In genomic region chr11:2951235-2952110, GRCh38 we compare ENCODE assay signal across 11 cellular contexts. TPM values are rescaled to one million over a fixed set of nuclear protein-coding genes. Genes with fewer than 3 reads are reported as not detected.
DNase-seq lines count a peak whose midpoint lies in the region; ATAC-seq and TF ChIP-seq lines count a peak whose summit lies in the region.
"Had no signal": no experiment of that assay in that cellular context is flagged by ENCODE, and none has a peak within 500 bp of the region (broad histone marks: within the 10 kb centered on the region; RNA-seq: fewer than 3 reads in every experiment).

No MANE protein-coding gene starts in this region.

- peaks cover 85% of the 10 kb centered on the region for H3K36me3 Mint-ChIP-seq in T-helper 2 cell treated with Interferon-gamma antibody and Interleukin-4, amounts not matched to agents 5 μg/mL and 100 μg/mL, for 36 hours (ENCODE audit: low read depth)
- peaks cover 96% of the 10 kb centered on the region for H3K36me3 Mint-ChIP-seq in effector memory CD8-positive, alpha-beta T cell (ENCODE audit: insufficient read depth)

- H3K27ac ChIP-seq in SK-N-MC (0 out of 2 replicates have a peak overlapping the region, but pooled peaks have one; percentile 31), prostate gland (peak overlapping the region; percentile 0 to 15)

- no peak for TF ChIP-seq POLR2A in prostate gland (IDR thresholded peaks at IDR 0.05)

- no peak for TF ChIP-seq CTCF in prostate gland (IDR thresholded peaks at IDR 0.05)

- no peak overlapping the region for H3K4me3 ChIP-seq in SK-N-MC
- H3K4me3 ChIP-seq in prostate gland, result no peak overlapping the region

- no peaks in the 10 kb centered on the region for H3K9me3 ChIP-seq in SK-N-MC (ENCODE audit: low read depth, low read length)
- H3K9me3 ChIP-seq in prostate gland, result no peaks in the 10 kb centered on the region

- peak overlapping the region; percentile 44 for H3K4me3 Mint-ChIP-seq in T-helper 2 cell treated with Interferon-gamma antibody and Interleukin-4, amounts not matched to agents 5 μg/mL and 100 μg/mL, for 36 hours
- H3K4me3 Mint-ChIP-seq in effector memory CD8-positive, alpha-beta T cell, result peak overlapping the region in 1 of 2 donors; percentile 25
- H3K4me3 Mint-ChIP-seq: central memory CD8-positive, alpha-beta T cell had no signal

- no peak for ATAC-seq in effector memory CD8-positive, alpha-beta T cell (replicated peaks)
- ATAC-seq in HG02938 (IDR thresholded peaks at IDR 0.05; ENCODE audit: unreplicated experiment), result no peak

- H3K9me3 Mint-ChIP-seq in T-helper 2 cell treated with Interferon-gamma antibody and Interleukin-4, amounts not matched to agents 5 μg/mL and 100 μg/mL, for 36 hours, result no peaks in the 10 kb centered on the region
- no peaks in the 10 kb centered on the region for H3K9me3 Mint-ChIP-seq in effector memory CD8-positive, alpha-beta T cell
- H3K9me3 Mint-ChIP-seq: central memory CD8-positive, alpha-beta T cell had no signal

- H3K4me1 ChIP-seq in prostate gland (replicated peaks), result no peaks in the 10 kb centered on the region

- H3K36me3 ChIP-seq in SK-N-MC (ENCODE audit: insufficient read depth, low read length), result peaks cover 98% of the 10 kb centered on the region
- H3K36me3 ChIP-seq in prostate gland, result peaks cover 0 to 13% of the 10 kb centered on the region in 2 donors

- H3K27ac Mint-ChIP-seq in T-helper 2 cell treated with Interferon-gamma antibody and Interleukin-4, amounts not matched to agents 5 μg/mL and 100 μg/mL, for 36 hours, result peak overlapping the region; percentile 59
- peak overlapping the region; percentile 68 to 77 for H3K27ac Mint-ChIP-seq in effector memory CD8-positive, alpha-beta T cell

- peaks cover 53% of the 10 kb centered on the region for H3K4me1 Mint-ChIP-seq in T-helper 2 cell treated with Interferon-gamma antibody and Interleukin-4, amounts not matched to agents 5 μg/mL and 100 μg/mL, for 36 hours (ENCODE audit: low read depth)
- H3K4me1 Mint-ChIP-seq in effector memory CD8-positive, alpha-beta T cell (ENCODE audit: low read depth in 2 of 2), result peaks cover 20 to 22% of the 10 kb centered on the region in 2 donors

- H3K27me3 Mint-ChIP-seq in T-helper 2 cell treated with Interferon-gamma antibody and Interleukin-4, amounts not matched to agents 5 μg/mL and 100 μg/mL, for 36 hours (ENCODE audit: low read depth), result no peaks in the 10 kb centered on the region
- no peaks in the 10 kb centered on the region for H3K27me3 Mint-ChIP-seq in effector memory CD8-positive, alpha-beta T cell
- H3K27me3 Mint-ChIP-seq: central memory CD8-positive, alpha-beta T cell had no signal

- intact Hi-C loops in prostate gland (cut with DNase I), result no loop called here

- no peaks in the 10 kb centered on the region for H3K27me3 ChIP-seq in prostate gland (replicated peaks; ENCODE audit: insufficient read depth)

- H3K9ac ChIP-seq in SK-N-MC (ENCODE audit: insufficient read length), result no peak overlapping the region

- DNase-seq in T-helper 2 cell treated with Interferon-gamma antibody and Interleukin-4, amounts not matched to agents 5 μg/mL and 100 μg/mL, for 36 hours (ENCODE audit: low spot score), result no peak
- DNase-seq in T-helper 2 cell (no peak), SK-N-MC (ENCODE audit: low read depth, low spot score) (no peak), prostate gland (ENCODE audit: low spot score) (no peak), occipital lobe (lab: John Stamatoyannopoulos, UW) (no peak), NCI-H2029 (lab: John Stamatoyannopoulos, UW) (no peak)
- DNase-seq in effector memory CD8-positive, alpha-beta T cell, result no peak
- DNase-seq: ACHN; activated CD4-positive, CD25-positive, alpha-beta regulatory T cell had no signal

- WGBS in prostate gland, result 76% methylated on average over 9 of the region's 9 CpGs

RNA-seq across cellular contexts. Expression of gene PHLDA2, which starts 22.3 kb away (rescaled TPM):
- 10 to 100 TPM; 12.4 to 20.4 TPM for total RNA-seq in prostate gland
- not detected for total RNA-seq in occipital lobe

RNA-seq across cellular contexts. Expression of gene NAP1L4, which starts 40.7 kb away (rescaled TPM):
- total RNA-seq in prostate gland (100 to 1,000 TPM; 103 to 131 TPM), occipital lobe (207 TPM)

Comparison
In these comparisons a context has a peak if more than half of its experiments do, and no peak if none do; other contexts are left out.
1. RNA of gene PHLDA2, which starts 22.3 kb away (total RNA-seq): 12.4 to 20.4 TPM in prostate gland; not detected in occipital lobe (single experiment); every median in the first group is over 10 times any median in the second.